1 cellular context compared by ENCODE assay signal in the genomic region with DNA sequence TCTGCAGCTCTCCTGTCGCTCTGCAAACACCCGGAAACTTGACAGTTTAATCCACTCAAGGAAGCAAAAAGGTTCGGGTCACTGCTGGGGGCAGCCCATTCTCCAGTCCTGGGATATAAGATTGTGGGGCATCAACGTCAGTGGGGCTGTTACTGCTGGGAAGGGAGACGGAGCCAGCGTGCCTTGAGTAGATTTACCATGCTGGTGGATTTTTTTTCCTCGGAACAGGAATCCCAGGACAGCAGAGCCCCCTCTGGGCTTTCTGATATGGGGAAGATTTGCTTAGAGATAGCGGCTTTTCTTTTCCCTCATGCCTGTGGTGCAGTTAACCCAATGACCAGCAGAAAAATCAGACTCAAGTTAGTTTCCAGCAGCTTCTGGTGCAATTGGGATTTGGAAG.
TF ChIP-seq lines count a peak whose summit lies in the region.

No MANE protein-coding gene starts in this region.

TF ChIP-seq in GM23338, 12 proteins besides CTCF, POLR2A, EP300 and RAD21 (continued from another document):
- TF ChIP-seq, protein P1, sequence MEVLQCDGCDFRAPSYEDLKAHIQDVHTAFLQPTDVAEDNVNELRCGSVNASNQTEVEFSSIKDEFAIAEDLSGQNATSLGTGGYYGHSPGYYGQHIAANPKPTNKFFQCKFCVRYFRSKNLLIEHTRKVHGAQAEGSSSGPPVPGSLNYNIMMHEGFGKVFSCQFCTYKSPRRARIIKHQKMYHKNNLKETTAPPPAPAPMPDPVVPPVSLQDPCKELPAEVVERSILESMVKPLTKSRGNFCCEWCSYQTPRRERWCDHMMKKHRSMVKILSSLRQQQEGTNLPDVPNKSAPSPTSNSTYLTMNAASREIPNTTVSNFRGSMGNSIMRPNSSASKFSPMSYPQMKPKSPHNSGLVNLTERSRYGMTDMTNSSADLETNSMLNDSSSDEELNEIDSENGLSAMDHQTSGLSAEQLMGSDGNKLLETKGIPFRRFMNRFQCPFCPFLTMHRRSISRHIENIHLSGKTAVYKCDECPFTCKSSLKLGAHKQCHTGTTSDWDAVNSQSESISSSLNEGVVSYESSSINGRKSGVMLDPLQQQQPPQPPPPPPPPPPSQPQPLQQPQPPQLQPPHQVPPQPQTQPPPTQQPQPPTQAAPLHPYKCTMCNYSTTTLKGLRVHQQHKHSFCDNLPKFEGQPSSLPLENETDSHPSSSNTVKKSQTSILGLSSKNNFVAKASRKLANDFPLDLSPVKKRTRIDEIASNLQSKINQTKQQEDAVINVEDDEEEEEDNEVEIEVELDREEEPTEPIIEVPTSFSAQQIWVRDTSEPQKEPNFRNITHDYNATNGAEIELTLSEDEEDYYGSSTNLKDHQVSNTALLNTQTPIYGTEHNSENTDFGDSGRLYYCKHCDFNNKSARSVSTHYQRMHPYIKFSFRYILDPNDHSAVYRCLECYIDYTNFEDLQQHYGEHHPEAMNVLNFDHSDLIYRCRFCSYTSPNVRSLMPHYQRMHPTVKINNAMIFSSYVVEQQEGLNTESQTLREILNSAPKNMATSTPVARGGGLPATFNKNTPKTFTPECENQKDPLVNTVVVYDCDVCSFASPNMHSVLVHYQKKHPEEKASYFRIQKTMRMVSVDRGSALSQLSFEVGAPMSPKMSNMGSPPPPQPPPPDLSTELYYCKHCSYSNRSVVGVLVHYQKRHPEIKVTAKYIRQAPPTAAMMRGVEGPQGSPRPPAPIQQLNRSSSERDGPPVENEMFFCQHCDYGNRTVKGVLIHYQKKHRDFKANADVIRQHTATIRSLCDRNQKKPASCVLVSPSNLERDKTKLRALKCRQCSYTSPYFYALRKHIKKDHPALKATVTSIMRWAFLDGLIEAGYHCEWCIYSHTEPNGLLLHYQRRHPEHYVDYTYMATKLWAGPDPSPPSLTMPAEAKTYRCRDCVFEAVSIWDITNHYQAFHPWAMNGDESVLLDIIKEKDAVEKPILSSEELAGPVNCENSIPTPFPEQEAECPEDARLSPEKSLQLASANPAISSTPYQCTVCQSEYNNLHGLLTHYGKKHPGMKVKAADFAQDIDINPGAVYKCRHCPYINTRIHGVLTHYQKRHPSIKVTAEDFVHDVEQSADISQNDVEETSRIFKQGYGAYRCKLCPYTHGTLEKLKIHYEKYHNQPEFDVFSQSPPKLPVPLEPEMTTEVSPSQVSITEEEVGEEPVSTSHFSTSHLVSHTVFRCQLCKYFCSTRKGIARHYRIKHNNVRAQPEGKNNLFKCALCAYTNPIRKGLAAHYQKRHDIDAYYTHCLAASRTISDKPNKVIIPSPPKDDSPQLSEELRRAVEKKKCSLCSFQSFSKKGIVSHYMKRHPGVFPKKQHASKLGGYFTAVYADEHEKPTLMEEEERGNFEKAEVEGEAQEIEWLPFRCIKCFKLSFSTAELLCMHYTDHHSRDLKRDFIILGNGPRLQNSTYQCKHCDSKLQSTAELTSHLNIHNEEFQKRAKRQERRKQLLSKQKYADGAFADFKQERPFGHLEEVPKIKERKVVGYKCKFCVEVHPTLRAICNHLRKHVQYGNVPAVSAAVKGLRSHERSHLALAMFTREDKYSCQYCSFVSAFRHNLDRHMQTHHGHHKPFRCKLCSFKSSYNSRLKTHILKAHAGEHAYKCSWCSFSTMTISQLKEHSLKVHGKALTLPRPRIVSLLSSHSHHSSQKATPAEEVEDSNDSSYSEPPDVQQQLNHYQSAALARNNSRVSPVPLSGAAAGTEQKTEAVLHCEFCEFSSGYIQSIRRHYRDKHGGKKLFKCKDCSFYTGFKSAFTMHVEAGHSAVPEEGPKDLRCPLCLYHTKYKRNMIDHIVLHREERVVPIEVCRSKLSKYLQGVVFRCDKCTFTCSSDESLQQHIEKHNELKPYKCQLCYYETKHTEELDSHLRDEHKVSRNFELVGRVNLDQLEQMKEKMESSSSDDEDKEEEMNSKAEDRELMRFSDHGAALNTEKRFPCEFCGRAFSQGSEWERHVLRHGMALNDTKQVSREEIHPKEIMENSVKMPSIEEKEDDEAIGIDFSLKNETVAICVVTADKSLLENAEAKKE (CRISPR knock-in tag; IDR thresholded peaks at IDR 0.05), result no peak
- TF ChIP-seq REST (IDR thresholded peaks at IDR 0.05; ENCODE audit: unreplicated experiment) (no peak), STAT1 (IDR thresholded peaks at IDR 0.05; ENCODE audit: unreplicated experiment) (no peak), EZH2 (IDR thresholded peaks at IDR 0.05; ENCODE audit: low read depth, unreplicated experiment) (no peak)
